Comparison of ENCODE assay signal across 1 cellular context in the genomic region with DNA sequence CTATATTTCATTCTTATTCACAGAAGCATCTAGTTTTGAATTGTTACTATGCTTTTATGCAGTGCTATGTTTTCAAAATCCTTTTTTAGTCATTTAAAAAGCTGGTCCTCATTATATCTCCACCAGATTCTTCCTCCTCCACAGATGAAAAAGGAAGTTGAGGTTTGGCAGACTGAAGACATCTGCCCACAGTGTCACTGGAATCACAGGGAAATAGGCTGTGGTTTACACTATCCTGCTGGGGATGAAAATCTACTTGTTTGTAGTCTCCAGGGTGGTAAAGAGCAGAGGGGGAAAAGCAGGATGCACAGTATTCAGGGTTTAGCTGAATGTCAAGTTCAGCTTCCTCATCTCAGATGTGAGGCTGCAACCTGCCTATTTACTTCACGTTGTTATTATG.
TF ChIP-seq lines count a peak whose summit lies in the region.

No MANE protein-coding gene starts in this region.

TF ChIP-seq in H1, 55 proteins besides CTCF, POLR2A, EP300 and RAD21:
- no peak for TF ChIP-seq TAF7 (optimal IDR thresholded peaks at IDR 0.05; ENCODE audit: borderline replicate concordance, low read depth, low read length)
- no peak for TF ChIP-seq PHF8 (conservative IDR thresholded peaks at IDR 0.05; ENCODE audit: low read depth, low read length)
- no peak for TF ChIP-seq NANOG (IDR thresholded peaks at IDR 0.05; ENCODE audit: insufficient read depth, low read depth, low read length, poor library complexity, severe bottlenecking)
- TF ChIP-seq JUN (IDR thresholded peaks at IDR 0.05; ENCODE audit: low read depth, low read length) = no peak
- TF ChIP-seq RXRA (IDR thresholded peaks at IDR 0.05; ENCODE audit: insufficient read depth, low read depth, low read length) = no peak
- no peak for TF ChIP-seq GABPA (IDR thresholded peaks at IDR 0.05; ENCODE audit: borderline replicate concordance, insufficient read depth, low read length)
- TF ChIP-seq, protein P1, sequence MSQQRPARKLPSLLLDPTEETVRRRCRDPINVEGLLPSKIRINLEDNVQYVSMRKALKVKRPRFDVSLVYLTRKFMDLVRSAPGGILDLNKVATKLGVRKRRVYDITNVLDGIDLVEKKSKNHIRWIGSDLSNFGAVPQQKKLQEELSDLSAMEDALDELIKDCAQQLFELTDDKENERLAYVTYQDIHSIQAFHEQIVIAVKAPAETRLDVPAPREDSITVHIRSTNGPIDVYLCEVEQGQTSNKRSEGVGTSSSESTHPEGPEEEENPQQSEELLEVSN (IDR thresholded peaks at IDR 0.05) = no peak
- no peak for TF ChIP-seq FOSL1 (IDR thresholded peaks at IDR 0.05; ENCODE audit: insufficient read depth, low read depth, low read length)
- no peak for TF ChIP-seq CHD2 (IDR thresholded peaks at IDR 0.05; ENCODE audit: low read length)
- TF ChIP-seq GTF2F1 (IDR thresholded peaks at IDR 0.05; ENCODE audit: borderline replicate concordance, low read depth, low read length) = no peak
- TF ChIP-seq CBX8 (IDR thresholded peaks at IDR 0.05; ENCODE audit: borderline replicate concordance, low read depth, low read length) = no peak
- TF ChIP-seq SP1 (IDR thresholded peaks at IDR 0.05; ENCODE audit: low read depth, low read length) = no peak
- TF ChIP-seq RBBP5 (IDR thresholded peaks at IDR 0.05; ENCODE audit: borderline replicate concordance, low read depth, low read length) = no peak
- no peak for TF ChIP-seq EGR1 (IDR thresholded peaks at IDR 0.05; ENCODE audit: borderline replicate concordance, low read depth, low read length)
- no peak for TF ChIP-seq TEAD4 (IDR thresholded peaks at IDR 0.05; ENCODE audit: low read depth, low read length)
- TF ChIP-seq TBP (IDR thresholded peaks at IDR 0.05; ENCODE audit: low read depth, low read length) = no peak
- TF ChIP-seq YY1 (IDR thresholded peaks at IDR 0.05; ENCODE audit: low read depth, low read length) = no peak
- no peak for TF ChIP-seq KDM5A (IDR thresholded peaks at IDR 0.05; ENCODE audit: low read length)
